21 cellular contexts compared by ENCODE assay signal in genomic region chr6:57137392-57137791, GRCh38.
"Had no signal": no experiment of that assay in that cellular context is flagged by ENCODE, and none has a peak within 500 bp of the region (broad histone marks: within the 10 kb centered on the region; RNA-seq: fewer than 3 reads in every experiment).

No MANE protein-coding gene starts in this region.

- ATAC-seq: gastroesophageal sphincter, left colon, psoas muscle, T-cell had no signal

- H3K9me3 Mint-ChIP-seq: activated T-helper 2 cell treated with anti-CD3 and anti-CD28 coated beads, Interferon-gamma antibody, Interleukin-2, Interleukin-4, amounts not matched to agents 10 μg/mL and 5 μg/mL and 100 μg/mL, durations not matched to agents 14 hours and 24 hours and 36 hours; neural progenitor cell; T-helper 2 cell treated with Interferon-gamma antibody and Interleukin-4, amounts not matched to agents 5 μg/mL and 100 μg/mL, for 36 hours had no signal

- H3K4me1 Mint-ChIP-seq: activated B cell treated with CpG ODN at 0.5 μM for 24 hours, naive B cell, neural progenitor cell had no signal

- DNase-seq: activated B cell treated with CpG ODN at 0.5 μM for 24 hours; activated CD4-positive, alpha-beta T cell treated with anti-CD3 and anti-CD28 coated beads, Interleukin-2, amount 50 U/mL, for 1 hour; brain microvascular endothelial cell; cortex of kidney; kidney; left colon; naive B cell; occipital lobe; psoas muscle; sigmoid colon; small intestine; stimulated activated CD4-positive, alpha-beta T cell treated with anti-CD3 and anti-CD28 coated beads, Interleukin-2, amount 100 ng/mL, for 24 hours; stimulated activated naive CD4-positive, alpha-beta T cell treated with Interleukin-2 at 50 U/mL for 16 hours; T-cell; trophoblast cell had no signal

- H3K27ac Mint-ChIP-seq: activated B cell treated with CpG ODN at 0.5 μM for 24 hours; activated naive CD8-positive, alpha-beta T cell; activated T-helper 2 cell treated with anti-CD3 and anti-CD28 coated beads, Interferon-gamma antibody, Interleukin-2, Interleukin-4, amounts not matched to agents 10 μg/mL and 5 μg/mL and 100 μg/mL, durations not matched to agents 14 hours and 24 hours and 36 hours; mesothelial cell of epicardium; neural progenitor cell; T-cell; T-helper 2 cell treated with Interferon-gamma antibody and Interleukin-4, amounts not matched to agents 5 μg/mL and 100 μg/mL, for 36 hours had no signal

- H3K4me3 Mint-ChIP-seq: activated B cell treated with CpG ODN at 0.5 μM for 24 hours; activated naive CD8-positive, alpha-beta T cell; mesothelial cell of epicardium; naive B cell; neural progenitor cell; T-cell; T-helper 2 cell treated with Interferon-gamma antibody and Interleukin-4, amounts not matched to agents 5 μg/mL and 100 μg/mL, for 36 hours had no signal

- H3K27me3 Mint-ChIP-seq: activated B cell treated with CpG ODN at 0.5 μM for 24 hours; activated naive CD8-positive, alpha-beta T cell; naive B cell; T-cell had no signal
